ENCODE assay signal across 21 cellular contexts in genomic region chr14:78401866-78402265, GRCh38.
A peak's percentile ranks its signal among the peaks of the same experiment; 100 is the strongest.
DNase-seq lines count a peak whose midpoint lies in the region; ATAC-seq and TF ChIP-seq lines count a peak whose summit lies in the region.
"Had no signal": no experiment of that assay in that cellular context is flagged by ENCODE, and none has a peak within 500 bp of the region (broad histone marks: within the 10 kb centered on the region; RNA-seq: fewer than 3 reads in every experiment).

No MANE protein-coding gene starts in this region.

- H3K4me3 ChIP-seq in RWPE2 (ENCODE audit: severe bottlenecking) (no peak overlapping the region), epithelial cell of esophagus (ENCODE audit: low read length) (no peak overlapping the region), dorsolateral prefrontal cortex (no peak overlapping the region)
- H3K4me3 ChIP-seq: A549, SK-N-MC had no signal

- no peaks in the 10 kb centered on the region for H3K27me3 ChIP-seq in RWPE2 (ENCODE audit: insufficient read depth, poor library complexity, severe bottlenecking)
- H3K27me3 ChIP-seq in dorsolateral prefrontal cortex = no peaks in the 10 kb centered on the region

- POLR2A ChIA-PET in RWPE1 (lab: Yijun Ruan, JAX; ENCODE audit: low non-redundant PET) = no interaction called here

- CTCF ChIA-PET in RWPE1 (lab: Yijun Ruan, JAX) = no interaction called here

- intact Hi-C loops in dorsolateral prefrontal cortex (cut with DNase I) = no loop called here

- H3K36me3 ChIP-seq in RWPE2 (ENCODE audit: low read depth) = no peaks in the 10 kb centered on the region

- DNase-seq in Daoy (ENCODE audit: low read depth) (peak; percentile 11), RWPE2 (ENCODE audit: low spot score) (no peak), epithelial cell of esophagus (ENCODE audit: low read depth) (peak; percentile 8), putamen (ENCODE audit: low spot score) (peak; percentile 9), RWPE1 (ENCODE audit: low spot score) (no peak), GM03348 (ENCODE audit: low spot score) (no peak), dorsolateral prefrontal cortex (no peak)
- DNase-seq: COR-L47, DMS153, EL, H7, IMR-90, Karpas-422, NCI-H1105 treated with DMSO at 0.1 percent for 48 hours, NCI-H1694 treated with DMSO at 0.1 percent for 48 hours, NCI-H446, NCI-H748 treated with DMSO at 0.1 percent for 48 hours had no signal

- no peaks in the 10 kb centered on the region for H3K4me1 ChIP-seq in RWPE2 (ENCODE audit: insufficient read depth, poor library complexity, severe bottlenecking)
- H3K4me1 ChIP-seq: A549 had no signal

- no peak overlapping the region for H3K27ac ChIP-seq in RWPE2 (ENCODE audit: poor library complexity, severe bottlenecking)
- H3K27ac ChIP-seq in RWPE1 = no peak overlapping the region
- H3K27ac ChIP-seq in dorsolateral prefrontal cortex = no peak overlapping the region
- H3K27ac ChIP-seq: A549, C4-2B, SK-N-MC had no signal

- no peaks in the 10 kb centered on the region for H3K9me3 ChIP-seq in RWPE2 (ENCODE audit: severe bottlenecking)
- H3K9me3 ChIP-seq: A549 had no signal

- TF ChIP-seq CTCF in RWPE2 (IDR thresholded peaks at IDR 0.05; ENCODE audit: poor library complexity, severe bottlenecking) = no peak
- TF ChIP-seq CTCF in epithelial cell of esophagus (IDR thresholded peaks at IDR 0.05; ENCODE audit: insufficient read depth, low read depth, low read length, missing control alignments) = no peak
- TF ChIP-seq CTCF in RWPE1 (conservative IDR thresholded peaks at IDR 0.05; ENCODE audit: low read depth) = no peak
- no peak for TF ChIP-seq CTCF in dorsolateral prefrontal cortex (IDR thresholded peaks at IDR 0.05 in 54 of 56, conservative IDR thresholded peaks at IDR 0.05 in 2 of 56; ENCODE audit: low read depth in 1 of 56, partially characterized antibody in 56 of 56)

- peak; percentile 90 for ATAC-seq in RWPE2 (ENCODE audit: low read depth)
- no peak for ATAC-seq in GM21390 (IDR thresholded peaks at IDR 0.05; ENCODE audit: unreplicated experiment)
- ATAC-seq: A549 had no signal

Comparison
In these comparisons a context has a peak if more than half of its experiments do, and no peak if none do; other contexts are left out.
1. DNase-seq: peak in Daoy (single experiment), epithelial cell of esophagus (single experiment) and putamen (single experiment); none in RWPE2 (single experiment), RWPE1 (single experiment), GM03348 (single experiment) and dorsolateral prefrontal cortex (0 of 10).